ENCODE assay signal across 34 cellular contexts in the genomic region with DNA sequence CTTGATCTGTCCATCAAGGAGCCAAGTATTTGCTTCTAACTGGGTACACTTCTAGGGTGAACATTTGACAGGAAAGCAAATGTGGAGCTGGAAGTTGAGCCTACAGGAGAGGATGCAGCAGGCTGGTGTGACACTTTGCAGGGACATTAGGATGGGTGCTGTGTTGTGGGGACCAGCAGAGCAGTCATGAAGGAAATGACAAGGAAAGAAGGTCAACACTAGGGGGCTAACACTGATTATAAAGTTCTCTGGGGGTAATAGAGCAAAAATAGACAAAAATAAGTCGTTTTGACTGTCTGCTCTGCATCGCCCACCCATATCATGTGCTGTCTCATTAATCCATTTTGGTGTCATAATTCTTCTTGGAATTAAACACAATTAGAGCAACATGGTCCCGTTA.
"Had no signal": no experiment of that assay in that cellular context is flagged by ENCODE, and none has a peak within 500 bp of the region (broad histone marks: within the 10 kb centered on the region; RNA-seq: fewer than 3 reads in every experiment).

No MANE protein-coding gene starts in this region.

- H3K9me3 Mint-ChIP-seq: activated CD4-positive, alpha-beta memory T cell treated with anti-CD3 and anti-CD28 coated beads for 36 hours; activated CD4-positive, alpha-beta T cell treated with anti-CD3 and anti-CD28 coated beads, Interleukin-2, amount 10 ng/mL, durations not matched to agents 7 days and 5 days; activated naive CD4-positive, alpha-beta T cell treated with anti-CD3 and anti-CD28 coated beads, Interleukin-2, amount 10 ng/mL, durations not matched to agents 7 days and 5 days; activated naive CD8-positive, alpha-beta T cell treated with anti-CD3 and anti-CD28 coated beads, Interleukin-2, amount 50 U/mL, for 24 hours; brain; T-helper 2 cell treated with Interferon-gamma antibody and Interleukin-4, amounts not matched to agents 5 μg/mL and 100 μg/mL, for 36 hours had no signal

- H3K27ac ChIP-seq: SJCRH30, SK-N-MC had no signal

- H3K9me3 ChIP-seq: SJCRH30 had no signal

- H3K27me3 Mint-ChIP-seq: activated CD4-positive, alpha-beta memory T cell treated with anti-CD3 and anti-CD28 coated beads for 36 hours; activated CD4-positive, alpha-beta T cell treated with anti-CD3 and anti-CD28 coated beads for 36 hours; activated CD4-positive, alpha-beta T cell treated with anti-CD3 and anti-CD28 coated beads, Interleukin-2, amount 10 ng/mL, durations not matched to agents 7 days and 5 days; activated CD8-positive, alpha-beta memory T cell treated with anti-CD3 and anti-CD28 coated beads, Interleukin-2, amount 10 ng/mL, durations not matched to agents 7 days and 5 days; activated naive CD4-positive, alpha-beta T cell treated with anti-CD3 and anti-CD28 coated beads, Interleukin-2, amount 10 ng/mL, durations not matched to agents 7 days and 5 days; activated naive CD8-positive, alpha-beta T cell; activated naive CD8-positive, alpha-beta T cell treated with anti-CD3 and anti-CD28 coated beads, Interleukin-2, amount 50 U/mL, for 24 hours; brain had no signal

- DNase-seq: activated CD4-positive, alpha-beta memory T cell treated with anti-CD3 and anti-CD28 coated beads for 36 hours; activated CD4-positive, alpha-beta T cell treated with anti-CD3 and anti-CD28 coated beads for 36 hours; activated CD4-positive, alpha-beta T cell treated with anti-CD3 and anti-CD28 coated beads, Interleukin-2, amount 10 ng/mL, durations not matched to agents 7 days and 5 days; activated CD8-positive, alpha-beta memory T cell treated with anti-CD3 and anti-CD28 coated beads for 24 hours; activated CD8-positive, alpha-beta memory T cell treated with anti-CD3 and anti-CD28 coated beads, Interleukin-2, amount 10 ng/mL, durations not matched to agents 7 days and 5 days; activated CD8-positive, alpha-beta memory T cell treated with anti-CD3 and anti-CD28 coated beads, Interleukin-2, amount 50 U/mL, for 48 hours; activated effector memory CD4-positive, alpha-beta T cell treated with Interleukin-2 at 50 U/mL for 16 hours; activated naive CD4-positive, alpha-beta T cell treated with anti-CD3 and anti-CD28 coated beads, Interleukin-2, amount 10 ng/mL, durations not matched to agents 7 days and 5 days; activated naive CD8-positive, alpha-beta T cell treated with anti-CD3 and anti-CD28 coated beads, Interleukin-2, amount 50 U/mL, for 24 hours; activated T-cell treated with anti-CD3 and anti-CD28 coated beads, Interleukin-2, amount 50 U/mL, for 48 hours; anterior cingulate cortex; caudate nucleus; cerebellar nuclear complex; Kasumi-1; KG1; NCI-H1048; NCI-H1105 treated with DMSO at 0.1 percent for 48 hours; NCI-H1436; NCI-H1694; NCI-H1930; NCI-H2081 treated with DMSO at 0.1 percent for 48 hours; NCI-H226; NCI-H446 treated with DMSO at 0.1 percent for 48 hours; NCI-H524; NCI-H69; NCI-H82; NK-92 treated with Interleukin-12 subunit alpha and Interleukin-12 subunit beta, amount 100 ng/mL, for 24 hours; SHP77; SJCRH30 had no signal

- H3K4me1 Mint-ChIP-seq: activated CD4-positive, alpha-beta T cell treated with anti-CD3 and anti-CD28 coated beads, Interleukin-2, amount 10 ng/mL, durations not matched to agents 7 days and 5 days; activated CD8-positive, alpha-beta memory T cell treated with anti-CD3 and anti-CD28 coated beads, Interleukin-2, amount 10 ng/mL, durations not matched to agents 7 days and 5 days; activated naive CD4-positive, alpha-beta T cell treated with anti-CD3 and anti-CD28 coated beads, Interleukin-2, amount 10 ng/mL, durations not matched to agents 7 days and 5 days; activated naive CD8-positive, alpha-beta T cell treated with anti-CD3 and anti-CD28 coated beads, Interleukin-2, amount 50 U/mL, for 24 hours had no signal

- H3K27ac Mint-ChIP-seq: activated CD4-positive, alpha-beta memory T cell treated with anti-CD3 and anti-CD28 coated beads for 36 hours; activated CD4-positive, alpha-beta T cell treated with anti-CD3 and anti-CD28 coated beads for 36 hours; activated CD4-positive, alpha-beta T cell treated with anti-CD3 and anti-CD28 coated beads, Interleukin-2, amount 10 ng/mL, durations not matched to agents 7 days and 5 days; activated CD8-positive, alpha-beta memory T cell treated with anti-CD3 and anti-CD28 coated beads, Interleukin-2, amount 10 ng/mL, durations not matched to agents 7 days and 5 days; activated naive CD4-positive, alpha-beta T cell treated with anti-CD3 and anti-CD28 coated beads, Interleukin-2, amount 10 ng/mL, durations not matched to agents 7 days and 5 days; activated naive CD8-positive, alpha-beta T cell; activated naive CD8-positive, alpha-beta T cell treated with anti-CD3 and anti-CD28 coated beads, Interleukin-2, amount 50 U/mL, for 24 hours; T-helper 2 cell treated with Interferon-gamma antibody and Interleukin-4, amounts not matched to agents 5 μg/mL and 100 μg/mL, for 36 hours had no signal

- H3K36me3 Mint-ChIP-seq: activated CD4-positive, alpha-beta memory T cell treated with anti-CD3 and anti-CD28 coated beads for 36 hours; activated CD8-positive, alpha-beta memory T cell treated with anti-CD3 and anti-CD28 coated beads, Interleukin-2, amount 10 ng/mL, durations not matched to agents 7 days and 5 days; activated naive CD4-positive, alpha-beta T cell treated with anti-CD3 and anti-CD28 coated beads, Interleukin-2, amount 10 ng/mL, durations not matched to agents 7 days and 5 days; activated naive CD8-positive, alpha-beta T cell; brain had no signal

- H3K4me3 Mint-ChIP-seq: activated CD4-positive, alpha-beta memory T cell treated with anti-CD3 and anti-CD28 coated beads for 36 hours; activated CD4-positive, alpha-beta T cell treated with anti-CD3 and anti-CD28 coated beads for 36 hours; activated CD4-positive, alpha-beta T cell treated with anti-CD3 and anti-CD28 coated beads, Interleukin-2, amount 10 ng/mL, durations not matched to agents 7 days and 5 days; activated CD8-positive, alpha-beta memory T cell treated with anti-CD3 and anti-CD28 coated beads, Interleukin-2, amount 10 ng/mL, durations not matched to agents 7 days and 5 days; activated naive CD4-positive, alpha-beta T cell treated with anti-CD3 and anti-CD28 coated beads, Interleukin-2, amount 10 ng/mL, durations not matched to agents 7 days and 5 days; activated naive CD8-positive, alpha-beta T cell; activated naive CD8-positive, alpha-beta T cell treated with anti-CD3 and anti-CD28 coated beads, Interleukin-2, amount 50 U/mL, for 24 hours; brain; T-helper 2 cell treated with Interferon-gamma antibody and Interleukin-4, amounts not matched to agents 5 μg/mL and 100 μg/mL, for 36 hours had no signal

- ATAC-seq: activated CD4-positive, alpha-beta T cell treated with anti-CD3 and anti-CD28 coated beads for 36 hours; activated CD4-positive, CD25-positive, alpha-beta regulatory T cell treated with anti-CD3 and anti-CD28 coated beads, Interleukin-2, amount 50 U/mL, for 24 hours; activated CD8-positive, alpha-beta memory T cell treated with anti-CD3 and anti-CD28 coated beads, Interleukin-2, amount 10 ng/mL, durations not matched to agents 7 days and 5 days; activated naive CD8-positive, alpha-beta T cell treated with anti-CD3 and anti-CD28 coated beads, Interleukin-2, amount 50 U/mL, for 24 hours had no signal

- H3K4me3 ChIP-seq: SJCRH30, SK-N-MC had no signal

- H3K27me3 ChIP-seq: SJCRH30 had no signal

- H3K36me3 ChIP-seq: SJCRH30 had no signal
